Comparison of ENCODE assay signal across 15 cellular contexts in genomic region chr7:134457166-134457565, GRCh38. TPM values are rescaled to one million over a fixed set of nuclear protein-coding genes. Genes with fewer than 3 reads are reported as not detected.
DNase-seq lines count a peak whose midpoint lies in the region; ATAC-seq, FAIRE-seq and TF ChIP-seq lines count a peak whose summit lies in the region.
"Had no signal": no experiment of that assay in that cellular context is flagged by ENCODE, and none has a peak within 500 bp of the region (broad histone marks: within the 10 kb centered on the region; RNA-seq: fewer than 3 reads in every experiment).

No MANE protein-coding gene starts in this region.

- H3K4me1 ChIP-seq in GM12878 (ENCODE audit: control insufficient read depth, insufficient read depth, low read length), result peaks cover 15% of the 10 kb centered on the region; the same call in 1 of the 2 replicates
- H3K4me1 ChIP-seq: prostate gland had no signal

- no peaks in the 10 kb centered on the region for H3K36me3 Mint-ChIP-seq in IgD-negative memory B cell
- H3K36me3 Mint-ChIP-seq in naive thymus-derived CD8-positive, alpha-beta T cell, result peaks cover 0 to 14% (median 7%) of the 10 kb centered on the region in 3 donors

- no peak for TF ChIP-seq RAD21 in GM12878 (IDR thresholded peaks at IDR 0.05; ENCODE audit: insufficient read depth, low read depth, low read length)

- no peak for TF ChIP-seq CTCF in GM12878 (IDR thresholded peaks at IDR 0.05 in 2 of 3, conservative IDR thresholded peaks at IDR 0.05 in 1 of 3; ENCODE audit: control insufficient read depth in 2 of 3, extremely low read depth in 1 of 3, insufficient read depth in 1 of 3, low read depth in 3 of 3, low read length in 3 of 3)

- CTCF ChIA-PET in GM12878 (lab: Yijun Ruan, JAX), result interaction anchor here (1.2 to 5.7 kb wide), 3 partner anchors 24 to 91 kb away, joined by 6 to 35 read pairs (median 11); partner anchors contain the start of gene AKR1B15

- H3K9me3 Mint-ChIP-seq in IgD-negative memory B cell, result no peaks in the 10 kb centered on the region
- no peaks in the 10 kb centered on the region for H3K9me3 Mint-ChIP-seq in naive thymus-derived CD8-positive, alpha-beta T cell

- ATAC-seq in GM12878, result no peak
- no peak for ATAC-seq in naive thymus-derived CD8-positive, alpha-beta T cell
- ATAC-seq: gastrocnemius medialis had no signal

- WGBS in GM12878 (ENCODE audit: insufficient coverage, insufficient replicate concordance, low lambda C conversion rate, missing lambda C conversion rate), result 97% methylated on average over 2 of the region's 2 CpGs

- H3K9ac ChIP-seq in GM12878 (ENCODE audit: control insufficient read depth, insufficient read depth, low read length), result no peak overlapping the region

- no peak overlapping the region for H2AFZ ChIP-seq in GM12878 (ENCODE audit: control insufficient read depth, low read depth, low read length)

- TSS peak; percentile 61 for BruUV-seq in GM12878 (replicated peaks; lab: Mats Ljungman, UMichigan)

- peak overlapping the region; percentile 75; the same call in 1 of the 2 replicates for H3K4me2 ChIP-seq in GM12878 (ENCODE audit: control insufficient read depth, insufficient read depth)

- SMC1A ChIA-PET in GM12878 (lab: Charles Lee; ENCODE audit: uncharacterized antibody, unreplicated experiment), result interaction anchor here (4.0 kb wide), 1 partner anchor 24 kb away, joined by 19 read pairs; no protein-coding TSS in a partner anchor

- no peak overlapping the region for H3K27ac ChIP-seq in GM12878 (ENCODE audit: control insufficient read depth, insufficient read depth)
- H3K27ac ChIP-seq: 22Rv1, prostate gland, thyroid gland had no signal

- FAIRE-seq in GM12878 (lab: Jason Lieb, UNC), result no peak
- FAIRE-seq: bronchial epithelial cell had no signal

- H3K27me3 Mint-ChIP-seq in IgD-negative memory B cell, result no peaks in the 10 kb centered on the region
- no peaks in the 10 kb centered on the region for H3K27me3 Mint-ChIP-seq in naive thymus-derived CD8-positive, alpha-beta T cell

- H3K4me1 Mint-ChIP-seq in IgD-negative memory B cell, result peaks cover 27 to 40% (median 39%) of the 10 kb centered on the region in 3 donors
- H3K4me1 Mint-ChIP-seq in naive thymus-derived CD8-positive, alpha-beta T cell, result peaks cover 25 to 70% (median 64%) of the 10 kb centered on the region in 4 donors

- H3K27ac Mint-ChIP-seq in IgD-negative memory B cell, result peak overlapping the region in 1 of 3 donors; percentile 73
- peak overlapping the region in 8 of 10 donors; percentile 27 to 89 (median 74) for H3K27ac Mint-ChIP-seq in naive thymus-derived CD8-positive, alpha-beta T cell

- H4K20me1 ChIP-seq in GM12878 (ENCODE audit: control insufficient read depth, insufficient read depth), result no peaks in the 10 kb centered on the region

- no peaks in the 10 kb centered on the region for H3K9me3 ChIP-seq in GM12878 (replicated peaks; ENCODE audit: control insufficient read depth, insufficient read depth, low read length)
- H3K9me3 ChIP-seq: gastrocnemius medialis, prostate gland, thyroid gland had no signal

- DNase-seq in DMS 273 (lab: John Stamatoyannopoulos, UW; ENCODE audit: unreplicated experiment) (peak; percentile 19), DMS 273 treated with DMSO at 0.1 percent for 48 hours (lab: John Stamatoyannopoulos, UW) (no peak), GM12878 (ENCODE audit: low read depth, low spot score) (no peak), hypothalamus (lab: John Stamatoyannopoulos, UW) (no peak), HT-29 (ENCODE audit: low spot score) (no peak), NCI-H2081 (lab: John Stamatoyannopoulos, UW) (no peak)
- no peak for DNase-seq in naive thymus-derived CD8-positive, alpha-beta T cell
- DNase-seq: activated CD4-positive, alpha-beta T cell treated with anti-CD3 and anti-CD28 coated beads, Interleukin-2, amount 50 U/mL, for 48 hours; gastrocnemius medialis; SHP77; thyroid gland had no signal

- peaks cover 12% of the 10 kb centered on the region for H3K79me2 ChIP-seq in GM12878 (ENCODE audit: control insufficient read depth, insufficient read depth, low read length)

- no peak for TF ChIP-seq POLR2A in GM12878 (IDR thresholded peaks at IDR 0.05; ENCODE audit: low read depth, low read length)

- H3K4me3 ChIP-seq in GM12878, result no peak overlapping the region

- POLR2A ChIA-PET in GM12878 (lab: Charles Lee), result no interaction called here
- POLR2A ChIA-PET in naive thymus-derived CD8-positive, alpha-beta T cell (lab: Charles Lee), result interaction anchor here (2.9 kb wide), 1 partner anchor 25 kb away, joined by 14 read pairs; no protein-coding TSS in a partner anchor

- RAD21 ChIA-PET in GM12878 (lab: Charles Lee; ENCODE audit: unreplicated experiment), result interaction anchor here (2.1 kb wide), 1 partner anchor 24 kb away, joined by 20 read pairs; no protein-coding TSS in a partner anchor

- intact Hi-C loops in GM12878 (cut with micrococcal nuclease; ENCODE audit: unreplicated experiment), result no loop called here

- H3K27me3 ChIP-seq in GM12878 (replicated peaks in 1 of 2; ENCODE audit: control insufficient read depth in 2 of 2, insufficient read depth in 2 of 2, low read length in 1 of 2), result no peaks in the 10 kb centered on the region
- H3K27me3 ChIP-seq: gastrocnemius medialis, thyroid gland had no signal

- peak overlapping the region; percentile 90 to 95 (median 94) for H3K4me3 Mint-ChIP-seq in IgD-negative memory B cell
- H3K4me3 Mint-ChIP-seq in naive thymus-derived CD8-positive, alpha-beta T cell, result peak overlapping the region; percentile 87 to 95 (median 90)

- in situ Hi-C loops in GM12878 (cut with MboI), result no loop called here

- no peaks in the 10 kb centered on the region for H3K36me3 ChIP-seq in GM12878 (ENCODE audit: control insufficient read depth in 2 of 2, insufficient read depth in 2 of 2, low read length in 1 of 2)
- H3K36me3 ChIP-seq: prostate gland, thyroid gland had no signal

- no peak for TF ChIP-seq EP300 in GM12878 (IDR thresholded peaks at IDR 0.05; ENCODE audit: borderline replicate concordance in 1 of 2, control insufficient read depth in 1 of 2, low read depth in 2 of 2, low read length in 2 of 2)

TF ChIP-seq in GM12878, 131 proteins besides CTCF, POLR2A, EP300 and RAD21 (continues in another document):
- TF ChIP-seq, protein P1, sequence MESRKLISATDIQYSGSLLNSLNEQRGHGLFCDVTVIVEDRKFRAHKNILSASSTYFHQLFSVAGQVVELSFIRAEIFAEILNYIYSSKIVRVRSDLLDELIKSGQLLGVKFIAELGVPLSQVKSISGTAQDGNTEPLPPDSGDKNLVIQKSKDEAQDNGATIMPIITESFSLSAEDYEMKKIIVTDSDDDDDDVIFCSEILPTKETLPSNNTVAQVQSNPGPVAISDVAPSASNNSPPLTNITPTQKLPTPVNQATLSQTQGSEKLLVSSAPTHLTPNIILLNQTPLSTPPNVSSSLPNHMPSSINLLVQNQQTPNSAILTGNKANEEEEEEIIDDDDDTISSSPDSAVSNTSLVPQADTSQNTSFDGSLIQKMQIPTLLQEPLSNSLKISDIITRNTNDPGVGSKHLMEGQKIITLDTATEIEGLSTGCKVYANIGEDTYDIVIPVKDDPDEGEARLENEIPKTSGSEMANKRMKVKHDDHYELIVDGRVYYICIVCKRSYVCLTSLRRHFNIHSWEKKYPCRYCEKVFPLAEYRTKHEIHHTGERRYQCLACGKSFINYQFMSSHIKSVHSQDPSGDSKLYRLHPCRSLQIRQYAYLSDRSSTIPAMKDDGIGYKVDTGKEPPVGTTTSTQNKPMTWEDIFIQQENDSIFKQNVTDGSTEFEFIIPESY (IDR thresholded peaks at IDR 0.05), result no peak
- TF ChIP-seq SMAD5 (IDR thresholded peaks at IDR 0.05; ENCODE audit: low read depth), result no peak
- TF ChIP-seq, protein P2, sequence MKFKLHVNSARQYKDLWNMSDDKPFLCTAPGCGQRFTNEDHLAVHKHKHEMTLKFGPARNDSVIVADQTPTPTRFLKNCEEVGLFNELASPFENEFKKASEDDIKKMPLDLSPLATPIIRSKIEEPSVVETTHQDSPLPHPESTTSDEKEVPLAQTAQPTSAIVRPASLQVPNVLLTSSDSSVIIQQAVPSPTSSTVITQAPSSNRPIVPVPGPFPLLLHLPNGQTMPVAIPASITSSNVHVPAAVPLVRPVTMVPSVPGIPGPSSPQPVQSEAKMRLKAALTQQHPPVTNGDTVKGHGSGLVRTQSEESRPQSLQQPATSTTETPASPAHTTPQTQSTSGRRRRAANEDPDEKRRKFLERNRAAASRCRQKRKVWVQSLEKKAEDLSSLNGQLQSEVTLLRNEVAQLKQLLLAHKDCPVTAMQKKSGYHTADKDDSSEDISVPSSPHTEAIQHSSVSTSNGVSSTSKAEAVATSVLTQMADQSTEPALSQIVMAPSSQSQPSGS (IDR thresholded peaks at IDR 0.05; ENCODE audit: low read length), result no peak
- TF ChIP-seq MTA3 (IDR thresholded peaks at IDR 0.05; ENCODE audit: borderline replicate concordance, low read length), result no peak
- TF ChIP-seq CREB1 (IDR thresholded peaks at IDR 0.05; ENCODE audit: low read depth), result no peak
- no peak for TF ChIP-seq ESRRA (IDR thresholded peaks at IDR 0.05; ENCODE audit: low read length)
- TF ChIP-seq ATF7 (IDR thresholded peaks at IDR 0.05; ENCODE audit: low read depth), result no peak
- no peak for TF ChIP-seq YY1 (IDR thresholded peaks at IDR 0.05; ENCODE audit: low read depth, low read length)
- no peak for TF ChIP-seq RCOR1 (conservative IDR thresholded peaks at IDR 0.05; ENCODE audit: low read depth, low read length)

RNA-seq across cellular contexts. Expression of gene AKR1B1, which starts 1.7 kb away (rescaled TPM):
- 125 TPM for polyA plus RNA-seq in IgD-negative memory B cell
- 30.5 and 34.3 TPM in 2 replicates for total RNA-seq in GM12878 (2013; cell fraction: nucleolus; rRNA removed)
- total RNA-seq in GM12878 (2014; rRNA removed), result 34.6 and 40.4 TPM in 2 replicates
- 102 and 103 TPM in 2 replicates for total RNA-seq in GM12878 (2014; rRNA removed; fragmentation: Illumina TruSeq; extraction: Trizol)
- total RNA-seq in GM12878 (2021), result 113 and 118 TPM in 2 replicates
- polyA plus RNA-seq in GM12878 (2011; ENCODE audit: low read depth), result 65.1 TPM
- polyA plus RNA-seq in GM12878 (2011; rRNA removed), result 209 and 252 TPM in 2 replicates
- 281 and 331 TPM in 2 replicates for polyA plus RNA-seq in GM12878 (2011; cell fraction: cytosol; rRNA removed)
- 199 and 201 TPM in 2 replicates for polyA plus RNA-seq in GM12878 (2011; cell fraction: nucleus; rRNA removed)
- polyA plus RNA-seq in GM12878 (2012), result 80.5 and 87.1 TPM in 2 replicates
- 109 and 147 TPM in 2 replicates for polyA plus RNA-seq in GM12878 (2014; fragmentation: Illumina TruSeq; extraction: Trizol)
- polyA plus RNA-seq in GM12878 (2014; fragmentation: Nextera tagmentation; extraction: Ambion mirVana), result 100 to 1,000 TPM; 165 to 180 TPM
- polyA plus RNA-seq in GM12878 (2014; rRNA removed), result 141 and 144 TPM in 2 replicates
- 100 to 1,000 TPM; 194 to 213 TPM for polyA plus RNA-seq in GM12878 (2016; fragmentation: Nextera tagmentation; extraction: Ambion mirVana)
- 112 and 145 TPM in 2 replicates for polyA minus RNA-seq in GM12878 (2011; rRNA and poly(A)+ RNA removed)
- polyA minus RNA-seq in GM12878 (2011; cell fraction: cytosol; rRNA and poly(A)+ RNA removed), result 37.7 and 46.6 TPM in 2 replicates
- 27.9 and 47.8 TPM in 2 replicates for polyA minus RNA-seq in GM12878 (2011; cell fraction: nucleus; rRNA and poly(A)+ RNA removed)
- 100 to 1,000 TPM; 130 to 134 TPM for total RNA-seq in naive thymus-derived CD8-positive, alpha-beta T cell
- polyA plus RNA-seq in naive thymus-derived CD8-positive, alpha-beta T cell, result 100 to 1,000 TPM; 181 to 202 (median 181) TPM
- total RNA-seq in HT-29 (2014; rRNA removed; shearing (Covaris generic)), result not detected in 2 replicates

Comparison
In these comparisons a context has a peak if more than half of its experiments do, and no peak if none do; other contexts are left out.
1. RNA of gene AKR1B1, which starts 1.7 kb away (total RNA-seq): 130 to 134 TPM in naive thymus-derived CD8-positive, alpha-beta T cell and 30.5 to 118 TPM in GM12878; not detected in HT-29; every median in the first group is over 10 times any median in the second.